Comparison of ENCODE assay signal across 2 cellular contexts in the genomic region with DNA sequence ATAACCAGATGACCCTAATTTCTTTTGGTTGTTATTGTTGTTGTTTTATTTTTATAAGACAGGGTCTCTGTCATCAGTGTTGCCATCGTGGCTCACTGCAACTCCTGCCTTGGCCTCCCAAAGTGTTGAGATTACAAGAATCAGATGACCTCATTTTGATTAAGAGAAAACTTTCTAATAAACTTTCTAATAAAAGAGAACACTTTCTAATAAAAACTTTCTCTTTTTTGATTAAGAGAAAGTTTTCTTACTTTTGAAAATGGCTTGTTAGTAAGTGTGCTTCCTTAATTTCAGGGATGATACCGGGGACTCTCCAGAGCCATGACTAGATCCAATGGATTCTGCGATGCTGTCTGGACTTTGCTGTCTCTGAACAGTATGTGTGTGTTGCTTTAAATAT.
TF ChIP-seq lines count a peak whose summit lies in the region.

No MANE protein-coding gene starts in this region.

TF ChIP-seq in HEK293, 187 proteins besides CTCF, POLR2A, EP300 and RAD21:
- TF ChIP-seq, protein P1, sequence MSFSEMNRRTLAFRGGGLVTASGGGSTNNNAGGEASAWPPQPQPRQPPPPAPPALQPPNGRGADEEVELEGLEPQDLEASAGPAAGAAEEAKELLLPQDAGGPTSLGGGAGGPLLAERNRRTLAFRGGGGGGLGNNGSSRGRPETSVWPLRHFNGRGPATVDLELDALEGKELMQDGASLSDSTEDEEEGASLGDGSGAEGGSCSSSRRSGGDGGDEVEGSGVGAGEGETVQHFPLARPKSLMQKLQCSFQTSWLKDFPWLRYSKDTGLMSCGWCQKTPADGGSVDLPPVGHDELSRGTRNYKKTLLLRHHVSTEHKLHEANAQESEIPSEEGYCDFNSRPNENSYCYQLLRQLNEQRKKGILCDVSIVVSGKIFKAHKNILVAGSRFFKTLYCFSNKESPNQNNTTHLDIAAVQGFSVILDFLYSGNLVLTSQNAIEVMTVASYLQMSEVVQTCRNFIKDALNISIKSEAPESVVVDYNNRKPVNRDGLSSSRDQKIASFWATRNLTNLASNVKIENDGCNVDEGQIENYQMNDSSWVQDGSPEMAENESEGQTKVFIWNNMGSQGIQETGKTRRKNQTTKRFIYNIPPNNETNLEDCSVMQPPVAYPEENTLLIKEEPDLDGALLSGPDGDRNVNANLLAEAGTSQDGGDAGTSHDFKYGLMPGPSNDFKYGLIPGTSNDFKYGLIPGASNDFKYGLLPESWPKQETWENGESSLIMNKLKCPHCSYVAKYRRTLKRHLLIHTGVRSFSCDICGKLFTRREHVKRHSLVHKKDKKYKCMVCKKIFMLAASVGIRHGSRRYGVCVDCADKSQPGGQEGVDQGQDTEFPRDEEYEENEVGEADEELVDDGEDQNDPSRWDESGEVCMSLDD (tag by site-specific recombination; IDR thresholded peaks at IDR 0.05) = no peak
- TF ChIP-seq PRDM1 (tag by site-specific recombination; IDR thresholded peaks at IDR 0.05) = peak; percentile 93
- TF ChIP-seq ZBTB7A (tag by site-specific recombination; IDR thresholded peaks at IDR 0.05; ENCODE audit: low read depth) = no peak

TF ChIP-seq in K562, 482 proteins besides CTCF, POLR2A, EP300 and RAD21:
- TF ChIP-seq, protein P2, sequence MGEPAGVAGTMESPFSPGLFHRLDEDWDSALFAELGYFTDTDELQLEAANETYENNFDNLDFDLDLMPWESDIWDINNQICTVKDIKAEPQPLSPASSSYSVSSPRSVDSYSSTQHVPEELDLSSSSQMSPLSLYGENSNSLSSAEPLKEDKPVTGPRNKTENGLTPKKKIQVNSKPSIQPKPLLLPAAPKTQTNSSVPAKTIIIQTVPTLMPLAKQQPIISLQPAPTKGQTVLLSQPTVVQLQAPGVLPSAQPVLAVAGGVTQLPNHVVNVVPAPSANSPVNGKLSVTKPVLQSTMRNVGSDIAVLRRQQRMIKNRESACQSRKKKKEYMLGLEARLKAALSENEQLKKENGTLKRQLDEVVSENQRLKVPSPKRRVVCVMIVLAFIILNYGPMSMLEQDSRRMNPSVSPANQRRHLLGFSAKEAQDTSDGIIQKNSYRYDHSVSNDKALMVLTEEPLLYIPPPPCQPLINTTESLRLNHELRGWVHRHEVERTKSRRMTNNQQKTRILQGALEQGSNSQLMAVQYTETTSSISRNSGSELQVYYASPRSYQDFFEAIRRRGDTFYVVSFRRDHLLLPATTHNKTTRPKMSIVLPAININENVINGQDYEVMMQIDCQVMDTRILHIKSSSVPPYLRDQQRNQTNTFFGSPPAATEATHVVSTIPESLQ (CRISPR knock-in tag; IDR thresholded peaks at IDR 0.05) = no peak
- TF ChIP-seq DACH1 (IDR thresholded peaks at IDR 0.05; ENCODE audit: partially characterized antibody) = peak; percentile 59
